ENCODE assay signal across 1 cellular context in genomic region chr16:30901201-30902069, GRCh38.
TF ChIP-seq lines count a peak whose summit lies in the region.

No MANE protein-coding gene starts in this region.

TF ChIP-seq in HEK293, 187 proteins besides CTCF, POLR2A, EP300 and RAD21 (continued from another document and continues in another):
- TF ChIP-seq ZNF280D (tag by site-specific recombination; IDR thresholded peaks at IDR 0.05): no peak
- TF ChIP-seq ZNF211 (tag by site-specific recombination; IDR thresholded peaks at IDR 0.05; ENCODE audit: low read depth): no peak
- TF ChIP-seq, protein P1, sequence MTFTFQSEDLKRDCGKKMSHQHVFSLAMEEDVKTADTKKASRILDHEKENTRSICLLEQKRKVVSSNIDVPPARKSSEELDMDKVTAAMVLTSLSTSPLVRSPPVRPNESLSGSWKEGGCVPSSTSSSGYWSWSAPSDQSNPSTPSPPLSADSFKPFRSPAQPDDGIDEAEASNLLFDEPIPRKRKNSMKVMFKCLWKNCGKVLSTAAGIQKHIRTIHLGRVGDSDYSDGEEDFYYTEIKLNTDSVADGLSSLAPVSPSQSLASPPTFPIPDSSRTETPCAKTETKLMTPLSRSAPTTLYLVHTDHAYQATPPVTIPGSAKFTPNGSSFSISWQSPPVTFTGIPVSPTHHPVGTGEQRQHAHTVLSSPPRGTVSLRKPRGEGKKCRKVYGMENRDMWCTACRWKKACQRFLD (tag by site-specific recombination; IDR thresholded peaks at IDR 0.05): no peak
- TF ChIP-seq ZNF223 (tag by site-specific recombination; IDR thresholded peaks at IDR 0.05): no peak
- TF ChIP-seq ZNF311 (tag by site-specific recombination; IDR thresholded peaks at IDR 0.05; ENCODE audit: borderline replicate concordance): no peak
- TF ChIP-seq ZNF610 (tag by site-specific recombination; IDR thresholded peaks at IDR 0.05; ENCODE audit: borderline replicate concordance): no peak
- TF ChIP-seq HOXA7 (CRISPR knock-in tag; IDR thresholded peaks at IDR 0.05; ENCODE audit: borderline replicate concordance): no peak
- TF ChIP-seq PRDM1 (tag by site-specific recombination; IDR thresholded peaks at IDR 0.05): no peak
- TF ChIP-seq ZNF596 (tag by site-specific recombination; IDR thresholded peaks at IDR 0.05): no peak
- TF ChIP-seq ZNF274 (IDR thresholded peaks at IDR 0.05; ENCODE audit: low read length): no peak
- no peak for TF ChIP-seq ZNF274 (tag by site-specific recombination; IDR thresholded peaks at IDR 0.05; ENCODE audit: borderline replicate concordance)
- TF ChIP-seq, protein P2, sequence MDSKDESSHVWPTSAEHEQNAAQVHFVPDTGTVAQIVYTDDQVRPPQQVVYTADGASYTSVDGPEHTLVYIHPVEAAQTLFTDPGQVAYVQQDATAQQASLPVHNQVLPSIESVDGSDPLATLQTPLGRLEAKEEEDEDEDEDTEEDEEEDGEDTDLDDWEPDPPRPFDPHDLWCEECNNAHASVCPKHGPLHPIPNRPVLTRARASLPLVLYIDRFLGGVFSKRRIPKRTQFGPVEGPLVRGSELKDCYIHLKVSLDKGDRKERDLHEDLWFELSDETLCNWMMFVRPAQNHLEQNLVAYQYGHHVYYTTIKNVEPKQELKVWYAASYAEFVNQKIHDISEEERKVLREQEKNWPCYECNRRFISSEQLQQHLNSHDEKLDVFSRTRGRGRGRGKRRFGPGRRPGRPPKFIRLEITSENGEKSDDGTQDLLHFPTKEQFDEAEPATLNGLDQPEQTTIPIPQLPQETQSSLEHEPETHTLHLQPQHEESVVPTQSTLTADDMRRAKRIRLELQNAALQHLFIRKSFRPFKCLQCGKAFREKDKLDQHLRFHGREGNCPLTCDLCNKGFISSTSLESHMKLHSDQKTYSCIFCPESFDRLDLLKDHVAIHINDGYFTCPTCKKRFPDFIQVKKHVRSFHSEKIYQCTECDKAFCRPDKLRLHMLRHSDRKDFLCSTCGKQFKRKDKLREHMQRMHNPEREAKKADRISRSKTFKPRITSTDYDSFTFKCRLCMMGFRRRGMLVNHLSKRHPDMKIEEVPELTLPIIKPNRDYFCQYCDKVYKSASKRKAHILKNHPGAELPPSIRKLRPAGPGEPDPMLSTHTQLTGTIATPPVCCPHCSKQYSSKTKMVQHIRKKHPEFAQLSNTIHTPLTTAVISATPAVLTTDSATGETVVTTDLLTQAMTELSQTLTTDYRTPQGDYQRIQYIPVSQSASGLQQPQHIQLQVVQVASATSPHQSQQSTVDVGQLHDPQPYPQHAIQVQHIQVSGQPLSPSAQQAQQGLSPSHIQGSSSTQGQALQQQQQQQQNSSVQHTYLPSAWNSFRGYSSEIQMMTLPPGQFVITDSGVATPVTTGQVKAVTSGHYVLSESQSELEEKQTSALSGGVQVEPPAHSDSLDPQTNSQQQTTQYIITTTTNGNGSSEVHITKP (tag by site-specific recombination; IDR thresholded peaks at IDR 0.05): peak; percentile 30; the same call in 1 of the 2 replicates
- TF ChIP-seq EGR2 (tag by site-specific recombination; IDR thresholded peaks at IDR 0.05; ENCODE audit: low read depth): peak; percentile 71
- TF ChIP-seq GLI2 (tag by site-specific recombination; IDR thresholded peaks at IDR 0.05; ENCODE audit: borderline replicate concordance, low read depth): no peak
- TF ChIP-seq ZNF121 (tag by site-specific recombination; IDR thresholded peaks at IDR 0.05): no peak
- TF ChIP-seq, protein P3, sequence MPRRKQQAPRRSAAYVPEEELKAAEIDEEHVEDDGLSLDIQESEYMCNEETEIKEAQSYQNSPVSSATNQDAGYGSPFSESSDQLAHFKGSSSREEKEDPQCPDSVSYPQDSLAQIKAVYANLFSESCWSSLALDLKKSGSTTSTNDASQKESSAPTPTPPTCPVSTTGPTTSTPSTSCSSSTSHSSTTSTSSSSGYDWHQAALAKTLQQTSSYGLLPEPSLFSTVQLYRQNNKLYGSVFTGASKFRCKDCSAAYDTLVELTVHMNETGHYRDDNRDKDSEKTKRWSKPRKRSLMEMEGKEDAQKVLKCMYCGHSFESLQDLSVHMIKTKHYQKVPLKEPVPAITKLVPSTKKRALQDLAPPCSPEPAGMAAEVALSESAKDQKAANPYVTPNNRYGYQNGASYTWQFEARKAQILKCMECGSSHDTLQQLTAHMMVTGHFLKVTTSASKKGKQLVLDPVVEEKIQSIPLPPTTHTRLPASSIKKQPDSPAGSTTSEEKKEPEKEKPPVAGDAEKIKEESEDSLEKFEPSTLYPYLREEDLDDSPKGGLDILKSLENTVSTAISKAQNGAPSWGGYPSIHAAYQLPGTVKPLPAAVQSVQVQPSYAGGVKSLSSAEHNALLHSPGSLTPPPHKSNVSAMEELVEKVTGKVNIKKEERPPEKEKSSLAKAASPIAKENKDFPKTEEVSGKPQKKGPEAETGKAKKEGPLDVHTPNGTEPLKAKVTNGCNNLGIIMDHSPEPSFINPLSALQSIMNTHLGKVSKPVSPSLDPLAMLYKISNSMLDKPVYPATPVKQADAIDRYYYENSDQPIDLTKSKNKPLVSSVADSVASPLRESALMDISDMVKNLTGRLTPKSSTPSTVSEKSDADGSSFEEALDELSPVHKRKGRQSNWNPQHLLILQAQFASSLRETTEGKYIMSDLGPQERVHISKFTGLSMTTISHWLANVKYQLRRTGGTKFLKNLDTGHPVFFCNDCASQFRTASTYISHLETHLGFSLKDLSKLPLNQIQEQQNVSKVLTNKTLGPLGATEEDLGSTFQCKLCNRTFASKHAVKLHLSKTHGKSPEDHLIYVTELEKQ (tag by site-specific recombination; IDR thresholded peaks at IDR 0.05; ENCODE audit: borderline replicate concordance): no peak
- 0 out of 2 replicates have a peak, but pooled peaks have one; percentile 17 for TF ChIP-seq PATZ1 (tag by site-specific recombination; IDR thresholded peaks at IDR 0.05)
- no peak for TF ChIP-seq ZBTB48 (tag by site-specific recombination; IDR thresholded peaks at IDR 0.05)
- peak; percentile 62 for TF ChIP-seq ZFHX2 (tag by site-specific recombination; conservative IDR thresholded peaks at IDR 0.05)
- 0 out of 2 replicates have a peak, but pooled peaks have one; percentile 7 for TF ChIP-seq FEZF1 (tag by site-specific recombination; IDR thresholded peaks at IDR 0.05)
- TF ChIP-seq ZIC2 (tag by site-specific recombination; IDR thresholded peaks at IDR 0.05): peak; percentile 86
- no peak for TF ChIP-seq SP3 (tag by site-specific recombination; IDR thresholded peaks at IDR 0.05)
- TF ChIP-seq ZNF76 (tag by site-specific recombination; IDR thresholded peaks at IDR 0.05; ENCODE audit: borderline replicate concordance, low read depth): no peak
- TF ChIP-seq ZEB2 (tag by site-specific recombination; IDR thresholded peaks at IDR 0.05): 0 out of 2 replicates have a peak, but pooled peaks have one; percentile 21
- TF ChIP-seq ZNF248 (tag by site-specific recombination; IDR thresholded peaks at IDR 0.05): no peak
- no peak for TF ChIP-seq SCRT2 (tag by site-specific recombination; IDR thresholded peaks at IDR 0.05)
- no peak for TF ChIP-seq ZNF549 (tag by site-specific recombination; IDR thresholded peaks at IDR 0.05)
- TF ChIP-seq ZNF768 (tag by site-specific recombination; IDR thresholded peaks at IDR 0.05): 0 out of 2 replicates have a peak, but pooled peaks have one; percentile 12
- peak; percentile 24; the same call in 1 of the 2 replicates for TF ChIP-seq GLIS1 (tag by site-specific recombination; IDR thresholded peaks at IDR 0.05)
- 0 out of 2 replicates have a peak, but pooled peaks have one; percentile 9 for TF ChIP-seq ZBTB17 (tag by site-specific recombination; IDR thresholded peaks at IDR 0.05)
- TF ChIP-seq, protein P4, sequence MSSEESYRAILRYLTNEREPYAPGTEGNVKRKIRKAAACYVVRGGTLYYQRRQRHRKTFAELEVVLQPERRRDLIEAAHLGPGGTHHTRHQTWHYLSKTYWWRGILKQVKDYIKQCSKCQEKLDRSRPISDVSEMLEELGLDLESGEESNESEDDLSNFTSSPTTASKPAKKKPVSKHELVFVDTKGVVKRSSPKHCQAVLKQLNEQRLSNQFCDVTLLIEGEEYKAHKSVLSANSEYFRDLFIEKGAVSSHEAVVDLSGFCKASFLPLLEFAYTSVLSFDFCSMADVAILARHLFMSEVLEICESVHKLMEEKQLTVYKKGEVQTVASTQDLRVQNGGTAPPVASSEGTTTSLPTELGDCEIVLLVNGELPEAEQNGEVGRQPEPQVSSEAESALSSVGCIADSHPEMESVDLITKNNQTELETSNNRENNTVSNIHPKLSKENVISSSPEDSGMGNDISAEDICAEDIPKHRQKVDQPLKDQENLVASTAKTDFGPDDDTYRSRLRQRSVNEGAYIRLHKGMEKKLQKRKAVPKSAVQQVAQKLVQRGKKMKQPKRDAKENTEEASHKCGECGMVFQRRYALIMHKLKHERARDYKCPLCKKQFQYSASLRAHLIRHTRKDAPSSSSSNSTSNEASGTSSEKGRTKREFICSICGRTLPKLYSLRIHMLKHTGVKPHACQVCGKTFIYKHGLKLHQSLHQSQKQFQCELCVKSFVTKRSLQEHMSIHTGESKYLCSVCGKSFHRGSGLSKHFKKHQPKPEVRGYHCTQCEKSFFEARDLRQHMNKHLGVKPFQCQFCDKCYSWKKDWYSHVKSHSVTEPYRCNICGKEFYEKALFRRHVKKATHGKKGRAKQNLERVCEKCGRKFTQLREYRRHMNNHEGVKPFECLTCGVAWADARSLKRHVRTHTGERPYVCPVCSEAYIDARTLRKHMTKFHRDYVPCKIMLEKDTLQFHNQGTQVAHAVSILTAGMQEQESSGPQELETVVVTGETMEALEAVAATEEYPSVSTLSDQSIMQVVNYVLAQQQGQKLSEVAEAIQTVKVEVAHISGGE (tag by site-specific recombination; conservative IDR thresholded peaks at IDR 0.05; ENCODE audit: low read depth): no peak
- peak; percentile 85 for TF ChIP-seq ZNF600 (tag by site-specific recombination; IDR thresholded peaks at IDR 0.05)
- no peak for TF ChIP-seq ZNF148 (tag by site-specific recombination; IDR thresholded peaks at IDR 0.05; ENCODE audit: borderline replicate concordance)
- TF ChIP-seq ZNF830 (tag by site-specific recombination; IDR thresholded peaks at IDR 0.05; ENCODE audit: low read depth): no peak
- TF ChIP-seq ZNF639 (tag by site-specific recombination; IDR thresholded peaks at IDR 0.05): 0 out of 2 replicates have a peak, but pooled peaks have one; percentile 17
- TF ChIP-seq ZNF2 (tag by site-specific recombination; IDR thresholded peaks at IDR 0.05): peak; percentile 49; the same call in 1 of the 2 replicates
- 0 out of 2 replicates have a peak, but pooled peaks have one; percentile 12 for TF ChIP-seq ZBTB8A (tag by site-specific recombination; IDR thresholded peaks at IDR 0.05)
- TF ChIP-seq KLF10 (tag by site-specific recombination; IDR thresholded peaks at IDR 0.05): no peak
- TF ChIP-seq ZNF174 (tag by site-specific recombination; IDR thresholded peaks at IDR 0.05): no peak
